Comparison of ENCODE assay signal across 22 cellular contexts in the genomic region with DNA sequence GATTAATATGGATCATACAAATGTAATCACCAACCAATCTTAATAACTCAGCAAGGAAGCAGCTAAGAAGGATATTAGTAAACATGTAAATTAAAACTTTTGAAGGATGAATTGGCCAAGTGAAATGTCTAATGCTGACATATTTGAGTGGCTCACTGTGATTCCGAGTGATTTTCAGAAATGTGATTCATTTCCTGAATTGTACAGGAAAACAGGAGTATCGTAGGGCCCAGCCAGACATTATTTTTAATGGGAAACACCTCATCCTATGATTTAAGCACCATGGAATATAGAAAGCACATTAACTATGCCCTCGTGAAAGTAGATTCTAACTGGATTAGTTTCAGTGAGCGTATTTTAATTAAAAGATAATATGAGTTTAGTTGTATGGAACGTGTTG.
"Had no signal": no experiment of that assay in that cellular context is flagged by ENCODE, and none has a peak within 500 bp of the region (broad histone marks: within the 10 kb centered on the region; RNA-seq: fewer than 3 reads in every experiment).

No MANE protein-coding gene starts in this region.

- H3K36me3 ChIP-seq: left lung, lower lobe of right lung, ovary, right atrium auricular region, right lobe of liver, tibial nerve, uterus had no signal

- H3K27me3 ChIP-seq: left lung, ovary, right atrium auricular region, right lobe of liver, tibial nerve, uterus had no signal

- H3K9me3 ChIP-seq: left lung, lower lobe of right lung, ovary, right atrium auricular region, right lobe of liver, tibial nerve, uterus had no signal

- ATAC-seq: left colon; left lung; lower lobe of right lung; natural killer cell treated with Interleukin-12 subunit alpha and Interleukin-12 subunit beta and Interleukin-15 and Interleukin-18, amount 100 ng/mL, for 72 hours; right lobe of liver; stimulated activated memory B cell treated with anti-CD40 and anti-IgM and Interleukin-4, amounts not matched to agents 10 μg/mL and 1 μg/mL and 100 μg/mL, for 72 hours; stimulated activated naive CD8-positive, alpha-beta T cell treated with anti-CD3 and anti-CD28 coated beads, Interleukin-15, amount 100 ng/mL, for 72 hours had no signal

- H3K4me3 ChIP-seq: left lung, lower lobe of right lung, ovary, right atrium auricular region, right lobe of liver, smooth muscle cell, tibial nerve, uterus had no signal

- H3K27ac ChIP-seq: left lung, lower lobe of right lung, ovary, right atrium auricular region, right lobe of liver, tibial nerve, uterus had no signal

- H3K4me1 ChIP-seq: left lung, lower lobe of right lung, right atrium auricular region, right lobe of liver, tibial nerve, uterus had no signal

- DNase-seq: immature natural killer cell; kidney; left colon; left lung; lower lobe of right lung; mesendoderm; naive B cell; ovary; right lobe of liver; stimulated activated CD4-positive, alpha-beta T cell treated with anti-CD3 and anti-CD28 coated beads, Interleukin-1b, Interleukin-23, amount 100 ng/mL, for 48 hours; stimulated activated CD4-positive, alpha-beta T cell treated with anti-CD3 and anti-CD28 coated beads, Interleukin-2, amount 100 ng/mL, for 48 hours; stimulated activated CD4-positive, alpha-beta T cell treated with anti-CD3 and anti-CD28 coated beads, Interleukin-4, amount 100 ng/mL, for 4 hours; stimulated activated CD8-positive, alpha-beta memory T cell treated with anti-CD3 and anti-CD28 coated beads, Interleukin-4, amount 100 ng/mL, for 48 hours; stimulated activated naive CD4-positive, alpha-beta T cell treated with Interleukin-2 at 50 U/mL for 16 hours; stimulated activated naive CD8-positive, alpha-beta T cell treated with anti-CD3 and anti-CD28 coated beads, Interleukin-15, amount 100 ng/mL, for 72 hours; substantia nigra; uterus had no signal
